29 cellular contexts compared by ENCODE assay signal in the genomic region with DNA sequence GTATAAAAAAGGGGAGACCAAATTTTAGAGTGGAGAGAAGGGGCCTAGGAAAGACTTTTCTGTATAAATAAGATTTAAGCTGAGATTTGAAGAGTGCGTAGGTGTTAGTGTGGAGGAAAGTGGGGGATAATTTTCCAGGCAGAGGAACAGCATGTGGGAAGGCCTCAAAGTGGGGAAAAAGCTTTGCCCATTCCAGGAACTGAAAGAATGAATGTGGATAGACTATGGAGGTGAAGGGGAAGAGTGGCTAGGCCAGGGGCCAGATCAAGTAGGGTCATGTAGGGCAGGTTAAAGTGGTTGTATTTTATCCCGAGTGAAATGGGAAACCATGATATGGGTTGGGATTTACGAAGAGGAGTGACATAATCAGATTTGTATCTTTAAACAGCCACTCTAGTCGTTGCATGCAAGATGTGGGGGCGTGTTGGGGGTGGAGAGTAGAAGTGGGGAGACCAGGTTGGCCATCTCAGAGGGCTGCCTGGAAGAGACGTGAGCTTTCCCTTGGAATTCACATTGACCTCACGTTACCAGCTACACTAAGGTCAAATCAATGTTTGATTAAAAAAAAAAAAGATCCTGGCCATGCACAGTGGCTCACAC.
"Had no signal": no experiment of that assay in that cellular context is flagged by ENCODE, and none has a peak within 500 bp of the region (broad histone marks: within the 10 kb centered on the region; RNA-seq: fewer than 3 reads in every experiment).

No MANE protein-coding gene starts in this region.

- H3K9me3 ChIP-seq: adrenal gland, ascending aorta, breast epithelium, gastroesophageal sphincter, heart right ventricle, mucosa of descending colon, suprapubic skin, tibial nerve, uterus had no signal

- H3K36me3 ChIP-seq: breast epithelium, uterus had no signal

- H3K4me1 ChIP-seq: breast epithelium had no signal

- H3K4me3 ChIP-seq: adrenal gland, ascending aorta, breast epithelium, coronary artery, gastroesophageal sphincter, heart right ventricle, mucosa of descending colon, suprapubic skin, tibial nerve, uterus had no signal

- H3K27me3 ChIP-seq: adrenal gland, ascending aorta, breast epithelium, gastroesophageal sphincter, heart right ventricle, suprapubic skin, tibial nerve, uterus had no signal

- ATAC-seq: activated CD4-positive, alpha-beta T cell treated with anti-CD3 and anti-CD28 coated beads for 36 hours; gastroesophageal sphincter; heart right ventricle; left cardiac atrium; mucosa of descending colon; right cardiac atrium; stimulated activated naive CD8-positive, alpha-beta T cell treated with anti-CD3 and anti-CD28 coated beads, Interleukin-15, amount 100 ng/mL, for 72 hours; T-cell had no signal

- H3K9me3 Mint-ChIP-seq: activated B cell treated with CpG ODN at 0.5 μM for 24 hours; activated T-cell treated with anti-CD3 and anti-CD28 coated beads, Interleukin-2, amount 50 U/mL, for 24 hours; activated T-helper 2 cell treated with anti-CD3 and anti-CD28 coated beads, Interferon-gamma antibody, Interleukin-2, Interleukin-4, amounts not matched to agents 10 μg/mL and 5 μg/mL and 100 μg/mL, durations not matched to agents 14 hours and 24 hours and 36 hours; stimulated activated naive CD8-positive, alpha-beta T cell treated with anti-CD3 and anti-CD28 coated beads, Interleukin-15, amount 100 ng/mL, for 72 hours; T-cell had no signal

- H3K27ac ChIP-seq: adrenal gland, ascending aorta, breast epithelium, coronary artery, epithelial cell of prostate, gastroesophageal sphincter, heart right ventricle, suprapubic skin, tibial nerve, uterus had no signal

- DNase-seq: activated B cell treated with CpG ODN at 0.5 μM for 24 hours; activated CD4-positive, alpha-beta T cell treated with anti-CD3 and anti-CD28 coated beads for 36 hours; activated CD4-positive, alpha-beta T cell treated with anti-CD3 and anti-CD28 coated beads, Interleukin-2, amount 50 U/mL, for 4 hours; activated CD8-positive, alpha-beta memory T cell treated with anti-CD3 and anti-CD28 coated beads for 24 hours; activated CD8-positive, alpha-beta memory T cell treated with anti-CD3 and anti-CD28 coated beads, Interleukin-2, amount 50 U/mL, for 4 hours; activated naive CD4-positive, alpha-beta T cell; activated T-cell treated with anti-CD3 and anti-CD28 coated beads, Interleukin-2, amount 50 U/mL, for 24 hours; adrenal gland; cerebellar nuclear complex; heart right ventricle; islet precursor cell; left cardiac atrium; mesenchymal stem cell; mucosa of descending colon; right cardiac atrium; stimulated activated CD4-positive, alpha-beta T cell treated with anti-CD3 and anti-CD28 coated beads, Interleukin-4, amount 100 ng/mL, for 24 hours; stimulated activated naive CD8-positive, alpha-beta T cell treated with anti-CD3 and anti-CD28 coated beads, Interleukin-15, amount 100 ng/mL, for 72 hours; T-cell; T-helper 9 cell; uterus had no signal

- H3K27me3 Mint-ChIP-seq: activated B cell treated with CpG ODN at 0.5 μM for 24 hours; activated CD4-positive, alpha-beta T cell treated with anti-CD3 and anti-CD28 coated beads for 36 hours; activated naive CD8-positive, alpha-beta T cell; activated T-cell treated with anti-CD3 and anti-CD28 coated beads, Interleukin-2, amount 50 U/mL, for 24 hours; stimulated activated naive CD8-positive, alpha-beta T cell treated with anti-CD3 and anti-CD28 coated beads, Interleukin-15, amount 100 ng/mL, for 72 hours; T-cell had no signal

- H3K27ac Mint-ChIP-seq: activated B cell treated with CpG ODN at 0.5 μM for 24 hours; activated CD4-positive, alpha-beta T cell treated with anti-CD3 and anti-CD28 coated beads for 36 hours; activated naive CD8-positive, alpha-beta T cell; activated T-cell treated with anti-CD3 and anti-CD28 coated beads, Interleukin-2, amount 50 U/mL, for 24 hours; activated T-helper 2 cell treated with anti-CD3 and anti-CD28 coated beads, Interferon-gamma antibody, Interleukin-2, Interleukin-4, amounts not matched to agents 10 μg/mL and 5 μg/mL and 100 μg/mL, durations not matched to agents 14 hours and 24 hours and 36 hours; T-cell had no signal

- H3K4me3 Mint-ChIP-seq: activated CD4-positive, alpha-beta T cell treated with anti-CD3 and anti-CD28 coated beads for 36 hours; activated naive CD8-positive, alpha-beta T cell; stimulated activated naive CD8-positive, alpha-beta T cell treated with anti-CD3 and anti-CD28 coated beads, Interleukin-15, amount 100 ng/mL, for 72 hours had no signal
